In genomic region chr3:105195260-105195659, GRCh38 we compare ENCODE assay signal across 17 cellular contexts.
DNase-seq lines count a peak whose midpoint lies in the region; ATAC-seq, FAIRE-seq and TF ChIP-seq lines count a peak whose summit lies in the region.
"Had no signal": no experiment of that assay in that cellular context is flagged by ENCODE, and none has a peak within 500 bp of the region (broad histone marks: within the 10 kb centered on the region; RNA-seq: fewer than 3 reads in every experiment).

No MANE protein-coding gene starts in this region.

- H3K79me2 ChIP-seq in GM23338 (replicated peaks; ENCODE audit: insufficient read depth), result no peaks in the 10 kb centered on the region

- CTCF ChIA-PET in A549 (lab: Yijun Ruan, JAX), result no interaction called here

- H3K36me3 ChIP-seq in GM23338 (ENCODE audit: insufficient read depth) (no peaks in the 10 kb centered on the region), kidney (ENCODE audit: control insufficient read depth in 1 of 2, insufficient read depth in 2 of 2, low read length in 2 of 2) (no peaks in the 10 kb centered on the region)
- H3K36me3 ChIP-seq: neutrophil had no signal

- H4K20me1 ChIP-seq in GM23338 (replicated peaks; ENCODE audit: insufficient read depth), result no peaks in the 10 kb centered on the region

- FAIRE-seq in A549 (lab: Jason Lieb, UNC) (no peak), kidney (lab: Jason Lieb, UNC) (no peak)

- ATAC-seq in A549 (no peak), GM23338 (no peak)
- ATAC-seq: effector memory CD8-positive, alpha-beta T cell had no signal

- DNase-seq in A549 (ENCODE audit: low read depth in 1 of 2, low spot score in 1 of 2) (no peak), LNCaP clone FGC (ENCODE audit: low read depth) (peak; percentile 7), choroid plexus epithelial cell (ENCODE audit: low read depth) (peak; percentile 67), kidney glomerular epithelial cell (lab: John Stamatoyannopoulos, UW) (peak; percentile 53), GM23338 (ENCODE audit: low spot score) (no peak), T-helper 9 cell (no peak), GM19240 (ENCODE audit: insufficient read length, low spot score) (no peak), kidney (no peak)
- DNase-seq: activated CD4-positive, alpha-beta T cell treated with anti-CD3 and anti-CD28 coated beads, Interleukin-2, amount 50 U/mL, for 48 hours; effector memory CD8-positive, alpha-beta T cell; Karpas-422; NCI-H1930; NCI-H82; Right ventricle myocardium superior; stimulated activated CD4-positive, alpha-beta T cell treated with anti-CD3 and anti-CD28 coated beads, Interleukin-12 subunit alpha, Interleukin-12 subunit beta, amount 100 ng/mL, for 4 hours had no signal

- H3K4me2 ChIP-seq in A549, result peak overlapping the region; percentile 21; the same call in 2 of the 3 replicates
- no peak overlapping the region for H3K4me2 ChIP-seq in GM23338

- H3K4me3 Mint-ChIP-seq in GM23338, result no peak overlapping the region
- H3K4me3 Mint-ChIP-seq: activated T-helper 1 cell treated with anti-CD3 and anti-CD28 coated beads, Interleukin-12 subunit alpha, Interleukin-12 subunit beta, Interleukin-2, Interleukin-4 antibody, amounts not matched to agents 30 ng/mL and 10 ng/mL and 1 ng/mL, durations not matched to agents 14 hours and 24 hours and 36 hours; effector memory CD8-positive, alpha-beta T cell had no signal

- H3K4me3 ChIP-seq in A549 (no peak overlapping the region), LNCaP clone FGC (ENCODE audit: low read depth, low read length) (no peak overlapping the region), choroid plexus epithelial cell (ENCODE audit: low read depth, low read length) (no peak overlapping the region), GM23338 (no peak overlapping the region), kidney (ENCODE audit: low read length in 2 of 2) (no peak overlapping the region)

- no peak overlapping the region for H3K27ac ChIP-seq in A549
- H3K27ac ChIP-seq in GM23338 (ENCODE audit: low read depth), result no peak overlapping the region
- H3K27ac ChIP-seq in kidney (ENCODE audit: low read depth in 2 of 2, low read length in 2 of 2), result no peak overlapping the region
- H3K27ac ChIP-seq: neutrophil had no signal

- intact Hi-C loops in kidney (cut with DNase I), result no loop called here

- TF ChIP-seq RAD21 in A549 (conservative IDR thresholded peaks at IDR 0.05 in 1 of 2, IDR thresholded peaks at IDR 0.05 in 1 of 2), result no peak

- no peak for TF ChIP-seq EP300 in A549 (IDR thresholded peaks at IDR 0.05)

- H3K27ac Mint-ChIP-seq in GM23338, result no peak overlapping the region
- H3K27ac Mint-ChIP-seq: activated T-helper 1 cell treated with anti-CD3 and anti-CD28 coated beads, Interleukin-12 subunit alpha, Interleukin-12 subunit beta, Interleukin-2, Interleukin-4 antibody, amounts not matched to agents 30 ng/mL and 10 ng/mL and 1 ng/mL, durations not matched to agents 14 hours and 24 hours and 36 hours; effector memory CD8-positive, alpha-beta T cell had no signal

- POLR2A ChIA-PET in A549 (lab: Yijun Ruan, JAX), result no interaction called here

- no peaks in the 10 kb centered on the region for H3K9me3 ChIP-seq in A549
- H3K9me3 ChIP-seq in kidney (ENCODE audit: control insufficient read depth in 1 of 2, low read length in 2 of 2), result no peaks in the 10 kb centered on the region
- H3K9me3 ChIP-seq: neutrophil had no signal

- no peaks in the 10 kb centered on the region for H3K27me3 ChIP-seq in GM23338 (ENCODE audit: insufficient read depth)
- H3K27me3 ChIP-seq: neutrophil had no signal

- H3K4me1 ChIP-seq in A549 (0 out of 3 replicates have a peak, but pooled peaks cover 4% of the 10 kb centered on the region), GM23338 (ENCODE audit: insufficient read depth) (no peaks in the 10 kb centered on the region), kidney (ENCODE audit: control insufficient read depth in 1 of 2, insufficient read depth in 1 of 2, low read depth in 1 of 2, low read length in 2 of 2) (no peaks in the 10 kb centered on the region)

- H3K27me3 Mint-ChIP-seq in GM23338 (ENCODE audit: insufficient read depth, low read depth, poor library complexity), result no peaks in the 10 kb centered on the region

- TF ChIP-seq CTCF in A549 (IDR thresholded peaks at IDR 0.05) (no peak), LNCaP clone FGC (IDR thresholded peaks at IDR 0.05; ENCODE audit: control insufficient read depth, extremely low read depth, insufficient read depth) (no peak), choroid plexus epithelial cell (conservative IDR thresholded peaks at IDR 0.05; ENCODE audit: low read depth, low read length) (no peak), GM23338 (conservative IDR thresholded peaks at IDR 0.05; ENCODE audit: low read depth in 2 of 2) (no peak), kidney (IDR thresholded peaks at IDR 0.05; ENCODE audit: borderline replicate concordance, extremely low read depth, insufficient read depth) (no peak)

- H3K4me1 Mint-ChIP-seq in GM23338, result peaks cover 8% of the 10 kb centered on the region; the same call in 2 of the 3 replicates

- peaks cover 4% of the 10 kb centered on the region; the same call in 2 of the 3 replicates for H3K36me3 Mint-ChIP-seq in GM23338 (ENCODE audit: low read depth)

- H3K9me2 ChIP-seq in GM23338 (ENCODE audit: insufficient read depth), result 0 out of 2 replicates have a peak, but pooled peaks cover 3% of the 10 kb centered on the region

- H3F3A ChIP-seq in GM23338 (replicated peaks; ENCODE audit: low read depth), result no peaks in the 10 kb centered on the region

- no peak overlapping the region for H2AFZ ChIP-seq in GM23338

- no peak overlapping the region for H3K9ac ChIP-seq in kidney (ENCODE audit: low read length in 2 of 2)

- peaks cover 12% of the 10 kb centered on the region; the same call in 2 of the 3 replicates for H3K9me3 Mint-ChIP-seq in GM23338
- H3K9me3 Mint-ChIP-seq: activated T-helper 1 cell treated with anti-CD3 and anti-CD28 coated beads, Interleukin-12 subunit alpha, Interleukin-12 subunit beta, Interleukin-2, Interleukin-4 antibody, amounts not matched to agents 30 ng/mL and 10 ng/mL and 1 ng/mL, durations not matched to agents 14 hours and 24 hours and 36 hours; effector memory CD8-positive, alpha-beta T cell had no signal

- TF ChIP-seq POLR2A in A549 (IDR thresholded peaks at IDR 0.05; ENCODE audit: low read length), result no peak

TF ChIP-seq in A549, 52 proteins besides CTCF, POLR2A, EP300 and RAD21:
- no peak for TF ChIP-seq HOXB5 (CRISPR knock-in tag; IDR thresholded peaks at IDR 0.05)
- TF ChIP-seq RARB (CRISPR knock-in tag; IDR thresholded peaks at IDR 0.05), result no peak
- no peak for TF ChIP-seq TFCP2L1 (CRISPR knock-in tag; IDR thresholded peaks at IDR 0.05)
- TF ChIP-seq NFE2L2 (conservative IDR thresholded peaks at IDR 0.05; ENCODE audit: low read length), result no peak
- TF ChIP-seq HEYL (CRISPR knock-in tag; IDR thresholded peaks at IDR 0.05), result no peak
- TF ChIP-seq RCOR1 (IDR thresholded peaks at IDR 0.05; ENCODE audit: low read depth, low read length), result no peak
- no peak for TF ChIP-seq KDM5A (IDR thresholded peaks at IDR 0.05)
- no peak for TF ChIP-seq FOSB (CRISPR knock-in tag; IDR thresholded peaks at IDR 0.05)
- no peak for TF ChIP-seq RFX5 (IDR thresholded peaks at IDR 0.05)
- no peak for TF ChIP-seq RNF2 (IDR thresholded peaks at IDR 0.05; ENCODE audit: borderline replicate concordance, low read depth)
- TF ChIP-seq ATOH8 (CRISPR knock-in tag; IDR thresholded peaks at IDR 0.05; ENCODE audit: low read depth), result no peak
- no peak for TF ChIP-seq EHMT2 (IDR thresholded peaks at IDR 0.05; ENCODE audit: low read depth)
- TF ChIP-seq TP53 (CRISPR knock-in tag; IDR thresholded peaks at IDR 0.05), result no peak
- no peak for TF ChIP-seq ZSCAN20 (CRISPR knock-in tag; IDR thresholded peaks at IDR 0.05)

TF ChIP-seq in GM23338, 12 proteins besides CTCF, POLR2A, EP300 and RAD21:
- TF ChIP-seq NANOG (IDR thresholded peaks at IDR 0.05; ENCODE audit: borderline replicate concordance), result no peak
- no peak for TF ChIP-seq ZNF114 (CRISPR knock-in tag; IDR thresholded peaks at IDR 0.05)

Comparison
In these comparisons a context has a peak if more than half of its experiments do, and no peak if none do; other contexts are left out.
1. DNase-seq: peak in LNCaP clone FGC (single experiment), choroid plexus epithelial cell (single experiment) and kidney glomerular epithelial cell (single experiment); none in A549 (0 of 2), GM23338 (single experiment), T-helper 9 cell (single experiment), GM19240 (single experiment) and kidney (single experiment).